8 cellular contexts compared by ENCODE assay signal in the genomic region with DNA sequence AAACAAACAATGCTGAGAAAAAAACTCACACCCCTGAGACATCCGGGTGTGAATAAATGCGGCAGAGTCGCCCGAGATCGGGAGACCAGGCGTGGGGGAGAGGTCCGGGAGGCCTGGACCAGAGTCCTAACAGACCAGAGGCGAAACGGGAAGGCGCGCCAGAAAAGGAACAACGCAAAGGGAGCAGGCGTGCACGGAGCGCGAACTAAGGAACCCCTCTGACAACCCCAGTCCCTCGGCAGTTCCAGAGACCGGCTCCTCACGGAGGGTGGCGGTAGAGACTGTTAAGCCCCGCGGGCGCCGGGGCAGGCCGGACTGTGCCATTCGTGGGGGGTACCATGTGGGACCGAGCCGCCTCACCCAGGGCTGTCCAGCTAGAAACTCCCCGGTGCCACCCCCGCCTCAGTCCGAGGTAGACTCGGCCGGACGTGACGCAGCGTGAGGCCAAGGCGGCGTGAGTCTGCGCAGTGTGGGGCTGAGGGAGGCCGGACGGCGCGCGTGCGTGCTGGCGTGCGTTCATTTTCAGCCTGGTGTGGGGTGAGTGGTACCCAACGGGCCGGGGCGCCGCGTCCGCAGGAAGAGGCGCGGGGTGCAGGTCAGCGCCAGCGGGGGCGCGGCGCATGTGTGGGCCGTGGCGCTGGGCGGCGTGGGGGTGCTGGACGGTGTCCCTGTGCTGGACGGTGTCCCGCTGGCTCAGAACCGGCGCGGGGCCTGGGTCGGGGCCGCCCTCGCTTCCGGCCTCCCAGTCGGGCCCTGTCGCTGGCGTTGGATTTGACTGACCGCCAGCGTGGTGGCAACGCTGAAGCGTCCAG. TPM values are rescaled to one million over a fixed set of nuclear protein-coding genes. Genes with fewer than 3 reads are reported as not detected.
DNase-seq lines count a peak whose midpoint lies in the region; ATAC-seq and TF ChIP-seq lines count a peak whose summit lies in the region.

Gene PARK7, plus strand, starts transcription at position 513 of the 812 bp plus-strand sequence. CDS start 1,075 bp downstream, outside the sequence.

- H3K27me3 ChIP-seq in mucosa of stomach (ENCODE audit: control insufficient read depth, insufficient read depth, low read length), result no peaks in the 10 kb centered on the region

- H3K9me3 Mint-ChIP-seq in activated T-cell treated with anti-CD3 and anti-CD28 coated beads, Interleukin-2, amount 50 U/mL, for 24 hours, result no peaks in the 10 kb centered on the region

- H3K4me1 Mint-ChIP-seq in activated T-cell treated with anti-CD3 and anti-CD28 coated beads, Interleukin-2, amount 50 U/mL, for 24 hours (ENCODE audit: low read depth), result peaks cover 62% of the 10 kb centered on the region

- H3K4me3 Mint-ChIP-seq in activated T-cell treated with anti-CD3 and anti-CD28 coated beads, Interleukin-2, amount 50 U/mL, for 24 hours, result peak within 1 kb of the TSS; percentile 99

- H3K9me3 ChIP-seq in mucosa of stomach (ENCODE audit: control insufficient read depth, low read length), result no peaks in the 10 kb centered on the region

- H3K4me1 ChIP-seq in mucosa of stomach (ENCODE audit: control insufficient read depth, insufficient read depth, low read length), result no peaks in the 10 kb centered on the region

- peak within 1 kb of the TSS; percentile 21 for H3K4me3 ChIP-seq in mucosa of stomach (ENCODE audit: low read length)

- H3K9ac ChIP-seq in mucosa of stomach (ENCODE audit: low read length), result peak within 1 kb of the TSS; percentile 74

- H3K36me3 Mint-ChIP-seq in activated T-cell treated with anti-CD3 and anti-CD28 coated beads, Interleukin-2, amount 50 U/mL, for 24 hours (ENCODE audit: low read depth), result peaks cover 58% of the 10 kb centered on the region

- DNase-seq in DMS79 treated with DMSO at 0.1 percent for 48 hours (lab: John Stamatoyannopoulos, UW), result peak; percentile 99
- DNase-seq in KG1 (lab: John Stamatoyannopoulos, UW), result peak; percentile 95
- peak; percentile 100 for DNase-seq in activated T-cell treated with anti-CD3 and anti-CD28 coated beads, Interleukin-2, amount 50 U/mL, for 24 hours
- peak; percentile 100 for DNase-seq in erythroblast (lab: John Stamatoyannopoulos, UW)
- DNase-seq in stimulated activated CD8-positive, alpha-beta memory T cell treated with anti-CD3 and anti-CD28 coated beads, Interleukin-7, amount 100 ng/mL, for 1 hour (ENCODE audit: low read depth in 2 of 2), result peak; percentile 99

- H3K27me3 Mint-ChIP-seq in activated T-cell treated with anti-CD3 and anti-CD28 coated beads, Interleukin-2, amount 50 U/mL, for 24 hours, result no peaks in the 10 kb centered on the region

- TF ChIP-seq POLR2A in erythroblast (IDR thresholded peaks at IDR 0.05; ENCODE audit: low read length), result peak; percentile 99

- peak within 1 kb of the TSS; percentile 99 for H3K27ac Mint-ChIP-seq in activated T-cell treated with anti-CD3 and anti-CD28 coated beads, Interleukin-2, amount 50 U/mL, for 24 hours

- no peaks in the 10 kb centered on the region for H3K36me3 ChIP-seq in mucosa of stomach (ENCODE audit: control insufficient read depth, insufficient read depth, low read length)

- ATAC-seq in GM21723 (IDR thresholded peaks at IDR 0.05; ENCODE audit: unreplicated experiment), result peak; percentile 96

TF ChIP-seq in PFSK-1, 5 proteins besides CTCF, POLR2A, EP300 and RAD21:
- TF ChIP-seq FOXP2 (optimal IDR thresholded peaks at IDR 0.05; ENCODE audit: borderline replicate concordance, extremely low read depth, extremely low read length, insufficient read depth), result peak; percentile 88
- peak; percentile 97 for TF ChIP-seq POLR2AphosphoS5 (IDR thresholded peaks at IDR 0.05; ENCODE audit: low read depth, low read length)
- peak; percentile 76; the same call in 1 of the 2 replicates for TF ChIP-seq SIN3A (IDR thresholded peaks at IDR 0.05; ENCODE audit: borderline replicate concordance, insufficient read depth, low read length)
- peak; percentile 95 for TF ChIP-seq TAF1 (IDR thresholded peaks at IDR 0.05; ENCODE audit: borderline replicate concordance, insufficient read depth, low read length)
- TF ChIP-seq REST (IDR thresholded peaks at IDR 0.05; ENCODE audit: insufficient read depth in 1 of 2, low read depth in 2 of 2, low read length in 2 of 2), result 0 out of 4 replicates have a peak, but pooled peaks of 1 of the 2 experiments have one; percentile 23
TF ChIP-seq in PFSK-1: peak in this region for 5.

RNA-seq across cellular contexts. Expression of gene PARK7, which starts in this region (rescaled TPM):
- 230 TPM for polyA plus RNA-seq in PFSK-1 (2012; ENCODE audit: insufficient read length, low read depth)

Comparison
In these comparisons a context has a peak if more than half of its experiments do, and no peak if none do; other contexts are left out.
1. Peak in every context shown above with its lines: DNase-seq, ATAC-seq and H3K4me3 ChIP-seq.